In genomic region chr3:76699846-76700245, GRCh38 we compare ENCODE assay signal across 18 cellular contexts.
A peak's percentile ranks its signal among the peaks of the same experiment; 100 is the strongest.
DNase-seq lines count a peak whose midpoint lies in the region; ATAC-seq and TF ChIP-seq lines count a peak whose summit lies in the region.
"Had no signal": no experiment of that assay in that cellular context is flagged by ENCODE, and none has a peak within 500 bp of the region (broad histone marks: within the 10 kb centered on the region; RNA-seq: fewer than 3 reads in every experiment).

No MANE protein-coding gene starts in this region.

- no peak for DNase-seq in AG04450 (ENCODE audit: low read depth, low spot score)
- DNase-seq in endodermal cell, result no peak
- no peak for DNase-seq in activated CD4-positive, alpha-beta memory T cell treated with anti-CD3 and anti-CD28 coated beads, Interleukin-2, amount 10 ng/mL, durations not matched to agents 7 days and 5 days
- DNase-seq in CD1c-positive myeloid dendritic cell (ENCODE audit: extremely low spot score), result no peak
- DNase-seq in activated gamma-delta T cell (lab: John Stamatoyannopoulos, UW), result no peak
- no peak for DNase-seq in activated CD4-positive, alpha-beta T cell treated with anti-CD3 and anti-CD28 coated beads for 36 hours
- DNase-seq: Calu3; CD8-positive, alpha-beta T cell; DMS79 treated with DMSO at 0.1 percent for 48 hours; GF-D8; GOT3 had no signal

- H4K20me1 ChIP-seq in OCI-LY3 (ENCODE audit: insufficient read depth, low read length), result no peaks in the 10 kb centered on the region
- H4K20me1 ChIP-seq: BLaER1 had no signal

- H3K9me3 Mint-ChIP-seq in endodermal cell, result no peaks in the 10 kb centered on the region
- H3K9me3 Mint-ChIP-seq in nephron, result no peaks in the 10 kb centered on the region
- H3K9me3 Mint-ChIP-seq in activated CD4-positive, alpha-beta memory T cell treated with anti-CD3 and anti-CD28 coated beads, Interleukin-2, amount 10 ng/mL, durations not matched to agents 7 days and 5 days, result peaks cover 2% of the 10 kb centered on the region
- peaks cover 9% of the 10 kb centered on the region for H3K9me3 Mint-ChIP-seq in activated CD4-positive, alpha-beta T cell treated with anti-CD3 and anti-CD28 coated beads for 36 hours (ENCODE audit: low read depth)

- H3K9ac ChIP-seq in OCI-LY3 (ENCODE audit: low read length), result no peak overlapping the region
- H3K9ac ChIP-seq in endodermal cell (ENCODE audit: extremely low read depth, low read length, poor library complexity, severe bottlenecking), result no peak overlapping the region
- H3K9ac ChIP-seq: BLaER1 had no signal

- H3K36me3 Mint-ChIP-seq in endodermal cell (ENCODE audit: low read depth) (no peaks in the 10 kb centered on the region), nephron (ENCODE audit: low read depth) (no peaks in the 10 kb centered on the region)
- no peaks in the 10 kb centered on the region for H3K36me3 Mint-ChIP-seq in activated CD4-positive, alpha-beta memory T cell treated with anti-CD3 and anti-CD28 coated beads, Interleukin-2, amount 10 ng/mL, durations not matched to agents 7 days and 5 days (ENCODE audit: low read depth)
- no peaks in the 10 kb centered on the region for H3K36me3 Mint-ChIP-seq in activated CD4-positive, alpha-beta T cell treated with anti-CD3 and anti-CD28 coated beads for 36 hours (ENCODE audit: low read depth)
- H3K36me3 Mint-ChIP-seq: CD14-positive monocyte; CD8-positive, alpha-beta T cell had no signal

- H3K27me3 Mint-ChIP-seq in endodermal cell (ENCODE audit: insufficient read depth) (no peaks in the 10 kb centered on the region), nephron (ENCODE audit: low read depth) (no peaks in the 10 kb centered on the region)
- H3K27me3 Mint-ChIP-seq in activated CD4-positive, alpha-beta memory T cell treated with anti-CD3 and anti-CD28 coated beads, Interleukin-2, amount 10 ng/mL, durations not matched to agents 7 days and 5 days, result no peaks in the 10 kb centered on the region
- no peaks in the 10 kb centered on the region for H3K27me3 Mint-ChIP-seq in activated CD4-positive, alpha-beta T cell treated with anti-CD3 and anti-CD28 coated beads for 36 hours

- H3K36me3 ChIP-seq in OCI-LY3 (replicated peaks; ENCODE audit: low read depth, low read length) (no peaks in the 10 kb centered on the region), endodermal cell (ENCODE audit: control insufficient read depth, insufficient read depth, low read length) (no peaks in the 10 kb centered on the region)
- H3K36me3 ChIP-seq: BLaER1, HAP-1 had no signal

- H3K27ac ChIP-seq in AG04450 (ENCODE audit: low read depth, low read length) (no peak overlapping the region), OCI-LY3 (ENCODE audit: low read length) (no peak overlapping the region), endodermal cell (ENCODE audit: low read depth, low read length) (no peak overlapping the region)
- H3K27ac ChIP-seq: 22Rv1, A549, BLaER1 had no signal

- ATAC-seq in activated CD4-positive, alpha-beta T cell treated with anti-CD3 and anti-CD28 coated beads for 36 hours, result no peak
- ATAC-seq: A549; CD8-positive, alpha-beta T cell had no signal

- CTCF ChIA-PET in AG04450 (lab: Charles Lee), result no interaction called here
- CTCF ChIA-PET in activated CD4-positive, alpha-beta memory T cell treated with anti-CD3 and anti-CD28 coated beads, Interleukin-2, amount 10 ng/mL, durations not matched to agents 7 days and 5 days (lab: Charles Lee), result no interaction called here
- CTCF ChIA-PET in activated CD4-positive, alpha-beta T cell treated with anti-CD3 and anti-CD28 coated beads for 36 hours (lab: Charles Lee), result no interaction called here

- H3K4me1 Mint-ChIP-seq in endodermal cell, result peaks cover 34% of the 10 kb centered on the region
- peaks cover 22% of the 10 kb centered on the region for H3K4me1 Mint-ChIP-seq in nephron
- H3K4me1 Mint-ChIP-seq in activated CD4-positive, alpha-beta memory T cell treated with anti-CD3 and anti-CD28 coated beads, Interleukin-2, amount 10 ng/mL, durations not matched to agents 7 days and 5 days, result no peaks in the 10 kb centered on the region
- H3K4me1 Mint-ChIP-seq in activated CD4-positive, alpha-beta T cell treated with anti-CD3 and anti-CD28 coated beads for 36 hours, result no peaks in the 10 kb centered on the region
- H3K4me1 Mint-ChIP-seq: CD14-positive monocyte had no signal

- H3K4me1 ChIP-seq in OCI-LY3 (ENCODE audit: low read length), result no peaks in the 10 kb centered on the region
- peaks cover 7% of the 10 kb centered on the region for H3K4me1 ChIP-seq in endodermal cell (ENCODE audit: control insufficient read depth, insufficient read depth, low read length)
- H3K4me1 ChIP-seq: A549, BLaER1 had no signal

- 0 out of 2 replicates have a peak overlapping the region, but pooled peaks have one; percentile 26 for H2AFZ ChIP-seq in OCI-LY3 (ENCODE audit: low read depth, low read length)

- WGBS in endodermal cell (ENCODE audit: insufficient coverage in 1 of 2, insufficient read length in 1 of 2), 2 experiments, result 71 to 83% methylated on average over 1 of the region's 1 CpG

- TF ChIP-seq CTCF in AG04450 (IDR thresholded peaks at IDR 0.05; ENCODE audit: low read depth, low read length) (0 out of 2 replicates have a peak, but pooled peaks have one; percentile 11), OCI-LY3 (IDR thresholded peaks at IDR 0.05; ENCODE audit: low read depth, low read length) (no peak), endodermal cell (conservative IDR thresholded peaks at IDR 0.05) (peak; percentile 54), nephron (IDR thresholded peaks at IDR 0.05; ENCODE audit: unreplicated experiment in 3 of 3) (no peak)

- H3K9me3 ChIP-seq in AG04450 (ENCODE audit: control insufficient read depth, insufficient read depth, low read length), result no peaks in the 10 kb centered on the region
- no peaks in the 10 kb centered on the region for H3K9me3 ChIP-seq in OCI-LY3 (ENCODE audit: insufficient read depth, low read length)
- H3K9me3 ChIP-seq in endodermal cell (ENCODE audit: control insufficient read depth, low read length), result no peaks in the 10 kb centered on the region
- H3K9me3 ChIP-seq: A549, BLaER1, HAP-1 had no signal

- intact Hi-C loops in activated CD4-positive, alpha-beta T cell treated with anti-CD3 and anti-CD28 coated beads for 36 hours (cut with DNase I, micrococcal nuclease), result no loop called here

- H3K27ac Mint-ChIP-seq in endodermal cell, result peak overlapping the region; percentile 66
- peak overlapping the region; percentile 20 to 73 (median 70) for H3K27ac Mint-ChIP-seq in nephron
- no peak overlapping the region for H3K27ac Mint-ChIP-seq in activated CD4-positive, alpha-beta memory T cell treated with anti-CD3 and anti-CD28 coated beads, Interleukin-2, amount 10 ng/mL, durations not matched to agents 7 days and 5 days
- no peak overlapping the region for H3K27ac Mint-ChIP-seq in activated CD4-positive, alpha-beta T cell treated with anti-CD3 and anti-CD28 coated beads for 36 hours
- H3K27ac Mint-ChIP-seq: CD14-positive monocyte; CD8-positive, alpha-beta T cell had no signal

- no peaks in the 10 kb centered on the region for H3K27me3 ChIP-seq in AG04450 (ENCODE audit: control insufficient read depth, insufficient read depth, low read length)
- H3K27me3 ChIP-seq in OCI-LY3 (ENCODE audit: low read depth, low read length), result no peaks in the 10 kb centered on the region
- H3K27me3 ChIP-seq in endodermal cell (ENCODE audit: control insufficient read depth, insufficient read depth, low read length, poor library complexity, severe bottlenecking), result no peaks in the 10 kb centered on the region
- H3K27me3 ChIP-seq: BLaER1 had no signal

- H3K4me3 Mint-ChIP-seq in endodermal cell, result no peak overlapping the region
- H3K4me3 Mint-ChIP-seq in nephron, result no peak overlapping the region
- H3K4me3 Mint-ChIP-seq in activated CD4-positive, alpha-beta memory T cell treated with anti-CD3 and anti-CD28 coated beads, Interleukin-2, amount 10 ng/mL, durations not matched to agents 7 days and 5 days, result no peak overlapping the region
- H3K4me3 Mint-ChIP-seq in activated CD4-positive, alpha-beta T cell treated with anti-CD3 and anti-CD28 coated beads for 36 hours, result no peak overlapping the region
- H3K4me3 Mint-ChIP-seq: CD14-positive monocyte; CD8-positive, alpha-beta T cell had no signal

- H3K79me2 ChIP-seq in OCI-LY3 (ENCODE audit: low read length), result no peaks in the 10 kb centered on the region

- H3K4me3 ChIP-seq in AG04450 (ENCODE audit: low read depth, low read length), result no peak overlapping the region
- H3K4me3 ChIP-seq in OCI-LY3 (ENCODE audit: low read length), result no peak overlapping the region
- peak overlapping the region; percentile 44 for H3K4me3 ChIP-seq in endodermal cell (ENCODE audit: low read length)
- H3K4me3 ChIP-seq: A549, BLaER1, HAP-1 had no signal

- POLR2A ChIA-PET in AG04450 (lab: Yijun Ruan, JAX), result interaction anchor here (0.7 kb wide), 1 partner anchor 36 kb away, joined by 3 read pairs; no protein-coding TSS in a partner anchor
- POLR2A ChIA-PET in activated CD4-positive, alpha-beta memory T cell treated with anti-CD3 and anti-CD28 coated beads, Interleukin-2, amount 10 ng/mL, durations not matched to agents 7 days and 5 days (lab: Charles Lee), result no interaction called here
- POLR2A ChIA-PET in activated CD4-positive, alpha-beta T cell treated with anti-CD3 and anti-CD28 coated beads for 36 hours (lab: Charles Lee), result no interaction called here

- peak overlapping the region; percentile 6; the same call in 1 of the 2 replicates for H3K4me2 ChIP-seq in OCI-LY3 (ENCODE audit: low read length)
- H3K4me2 ChIP-seq: A549, BLaER1 had no signal

Comparison
In these comparisons a context has a peak if more than half of its experiments do, and no peak if none do; other contexts are left out.
1. CTCF ChIP-seq: peak in AG04450 (single experiment) and endodermal cell (single experiment); none in OCI-LY3 (single experiment) and nephron (0 of 3).
2. H3K27ac Mint-ChIP-seq: peak in endodermal cell (single experiment) and nephron (3 of 3); none in activated CD4-positive, alpha-beta memory T cell treated with anti-CD3 and anti-CD28 coated beads, Interleukin-2, amount 10 ng/mL, durations not matched to agents 7 days and 5 days (single experiment) and activated CD4-positive, alpha-beta T cell treated with anti-CD3 and anti-CD28 coated beads for 36 hours (single experiment).